ENCODE assay signal across 18 cellular contexts in the genomic region with DNA sequence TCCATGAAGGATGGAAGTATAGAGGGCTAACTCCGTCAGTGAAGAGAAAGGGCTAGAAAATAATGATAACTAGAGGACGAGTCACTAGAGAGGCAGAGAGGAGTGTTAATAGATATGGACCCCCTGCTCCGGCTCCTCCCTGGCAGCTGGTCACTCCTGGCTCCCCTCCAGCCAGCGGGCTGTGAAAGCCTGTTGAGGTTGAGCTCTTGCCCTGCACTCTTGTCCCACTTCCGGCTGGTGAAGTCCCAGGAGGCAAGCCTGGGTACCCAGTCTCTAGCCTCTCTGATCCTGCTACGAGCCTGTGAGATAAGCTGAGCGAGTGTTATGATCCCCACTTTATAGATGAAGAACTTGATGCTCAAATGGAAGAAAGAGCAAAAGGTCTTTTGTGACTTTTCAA.
DNase-seq lines count a peak whose midpoint lies in the region; ATAC-seq, FAIRE-seq and TF ChIP-seq lines count a peak whose summit lies in the region.
"Had no signal": no experiment of that assay in that cellular context is flagged by ENCODE, and none has a peak within 500 bp of the region (broad histone marks: within the 10 kb centered on the region; RNA-seq: fewer than 3 reads in every experiment).

No MANE protein-coding gene starts in this region.

- TF ChIP-seq CTCF in esophagus muscularis mucosa (IDR thresholded peaks at IDR 0.05): no peak
- no peak for TF ChIP-seq CTCF in HepG2 (CRISPR knock-in tag; IDR thresholded peaks at IDR 0.05)

- no peak overlapping the region for H3K4me3 Mint-ChIP-seq in naive thymus-derived CD8-positive, alpha-beta T cell

- H2AFZ ChIP-seq in HepG2 (ENCODE audit: low read length): no peak overlapping the region

- H3K36me3 ChIP-seq in esophagus muscularis mucosa (no peaks in the 10 kb centered on the region), HepG2 (replicated peaks in 1 of 2; ENCODE audit: control insufficient read depth in 1 of 2, insufficient read depth in 2 of 2, low read length in 2 of 2) (no peaks in the 10 kb centered on the region)
- H3K36me3 ChIP-seq: right lobe of liver had no signal

- intact Hi-C loops in esophagus muscularis mucosa (cut with DNase I): no loop called here
- intact Hi-C loops in HepG2 (cut with micrococcal nuclease; ENCODE audit: unreplicated experiment): no loop called here

- no peak for TF ChIP-seq EP300 in esophagus muscularis mucosa (IDR thresholded peaks at IDR 0.05)
- TF ChIP-seq EP300 in HepG2 (IDR thresholded peaks at IDR 0.05; ENCODE audit: low read depth in 2 of 2, low read length in 2 of 2): no peak
- TF ChIP-seq EP300 in HepG2 (CRISPR knock-in tag; IDR thresholded peaks at IDR 0.05; ENCODE audit: borderline replicate concordance): no peak

- 42% methylated on average over 7 of the region's 7 CpGs for WGBS in esophagus muscularis mucosa
- 29% methylated on average over 7 of the region's 7 CpGs for WGBS in HepG2 (ENCODE audit: low lambda C conversion rate)

- TF ChIP-seq POLR2A in esophagus muscularis mucosa (IDR thresholded peaks at IDR 0.05; ENCODE audit: low read depth) (no peak), HepG2 (IDR thresholded peaks at IDR 0.05; ENCODE audit: insufficient read depth in 1 of 2, low read depth in 2 of 2, low read length in 2 of 2) (no peak)

- no peaks in the 10 kb centered on the region for H3K36me3 Mint-ChIP-seq in naive thymus-derived CD8-positive, alpha-beta T cell

- peaks cover 0 to 7% (median 0%) of the 10 kb centered on the region in 4 donors for H3K4me1 Mint-ChIP-seq in naive thymus-derived CD8-positive, alpha-beta T cell

- H3K4me1 ChIP-seq in esophagus muscularis mucosa (no peaks in the 10 kb centered on the region), HepG2 (ENCODE audit: insufficient read depth, low read length) (no peaks in the 10 kb centered on the region)
- H3K4me1 ChIP-seq: right lobe of liver had no signal

- no peak overlapping the region for H3K27ac Mint-ChIP-seq in naive thymus-derived CD8-positive, alpha-beta T cell

- no peak for TF ChIP-seq RAD21 in HepG2 (CRISPR knock-in tag; IDR thresholded peaks at IDR 0.05)

- no peak for FAIRE-seq in HepG2 (lab: Jason Lieb, UNC)
- FAIRE-seq: D721Med, kidney had no signal

- no peaks in the 10 kb centered on the region for H3K9me3 ChIP-seq in esophagus muscularis mucosa
- H3K9me3 ChIP-seq in HepG2 (ENCODE audit: low read length): no peaks in the 10 kb centered on the region
- H3K9me3 ChIP-seq: right lobe of liver had no signal

- H3K4me3 ChIP-seq in esophagus muscularis mucosa: no peak overlapping the region
- H3K4me3 ChIP-seq in HepG2 (replicated peaks in 1 of 3; ENCODE audit: insufficient read depth in 1 of 3, low read depth in 2 of 3, low read length in 3 of 3): no peak overlapping the region
- H3K4me3 ChIP-seq: right lobe of liver had no signal

- CTCF ChIA-PET in HepG2 (lab: Yijun Ruan, JAX; ENCODE audit: low intra/inter-chr PET ratio, low total read pairs): no interaction called here

- peaks cover 0 to 42% (median 0%) of the 10 kb centered on the region in 4 donors for H3K27me3 ChIP-seq in esophagus muscularis mucosa
- peaks cover 5 to 24% of the 10 kb centered on the region in 2 experiments; a peak in 3 of 5 replicates for H3K27me3 ChIP-seq in HepG2 (ENCODE audit: control insufficient read depth in 1 of 2, insufficient read depth in 2 of 2, low read length in 2 of 2)
- H3K27me3 ChIP-seq: right lobe of liver had no signal

- H3K27me3 Mint-ChIP-seq in naive thymus-derived CD8-positive, alpha-beta T cell: peaks cover 9 to 37% (median 24%) of the 10 kb centered on the region in 5 donors

- in situ Hi-C loops in HepG2 (cut with HindIII; ENCODE audit: extremely low pct_ligation_motif_present, low pct_unique_long_range_greater_than_20kb): no loop called here

- ATAC-seq in GM21381 (IDR thresholded peaks at IDR 0.05; ENCODE audit: unreplicated experiment) (no peak), HepG2 (no peak)
- no peak for ATAC-seq in naive thymus-derived CD8-positive, alpha-beta T cell
- ATAC-seq: right lobe of liver; stimulated activated naive CD8-positive, alpha-beta T cell treated with anti-CD3 and anti-CD28 coated beads, Interleukin-15, Interleukin-2, amounts not matched to agents 100 U/mL and 50 U/mL, for 24 hours had no signal

- H3K4me2 ChIP-seq in HepG2 (ENCODE audit: low read depth, low read length): no peak overlapping the region

- H3K9ac ChIP-seq in HepG2 (ENCODE audit: insufficient read depth, low read depth, low read length): no peak overlapping the region

- no peaks in the 10 kb centered on the region for H3K79me2 ChIP-seq in HepG2 (ENCODE audit: insufficient read depth, low read length)

- no peaks in the 10 kb centered on the region for H3K9me3 Mint-ChIP-seq in naive thymus-derived CD8-positive, alpha-beta T cell

- H3K27ac ChIP-seq in esophagus muscularis mucosa (replicated peaks in 1 of 4) (no peak overlapping the region), HepG2 (ENCODE audit: extremely low read length, insufficient read depth, low read length) (no peak overlapping the region)
- H3K27ac ChIP-seq: right lobe of liver had no signal

- H4K20me1 ChIP-seq in HepG2 (ENCODE audit: insufficient read depth, low read length): no peaks in the 10 kb centered on the region

- BruUV-seq in HepG2 (replicated peaks; lab: Mats Ljungman, UMichigan): no TSS peak

- DNase-seq in NCI-H2227 (lab: John Stamatoyannopoulos, UW; ENCODE audit: unreplicated experiment) (peak; percentile 6), NCI-H2227 treated with DMSO at 0.1 percent for 48 hours (lab: John Stamatoyannopoulos, UW) (no peak), NCI-H524 treated with DMSO at 0.1 percent for 48 hours (lab: John Stamatoyannopoulos, UW) (peak; percentile 48), esophagus muscularis mucosa (ENCODE audit: extremely low spot score) (peak; percentile 64), retina (peak; percentile 19), HepG2 (ENCODE audit: low spot score) (no peak)
- DNase-seq in naive thymus-derived CD8-positive, alpha-beta T cell: no peak
- DNase-seq: activated CD4-positive, alpha-beta T cell treated with anti-CD3 and anti-CD28 coated beads for 48 hours; activated CD8-positive, alpha-beta memory T cell treated with anti-CD3 and anti-CD28 coated beads, Interleukin-2, amount 50 U/mL, for 4 hours; activated effector memory CD4-positive, alpha-beta T cell treated with anti-CD3 and anti-CD28 coated beads, Interleukin-2, amount 50 U/mL, for 16 hours; kidney; NCI-H187 treated with DMSO at 0.1 percent for 48 hours; NCI-H510A; right lobe of liver; stimulated activated naive CD8-positive, alpha-beta T cell treated with anti-CD3 and anti-CD28 coated beads, Interleukin-15, Interleukin-2, amounts not matched to agents 100 U/mL and 50 U/mL, for 24 hours; trophoblast cell had no signal

- POLR2A ChIA-PET in HepG2 (lab: Yijun Ruan, JAX): no interaction called here
- POLR2A ChIA-PET in naive thymus-derived CD8-positive, alpha-beta T cell (lab: Charles Lee): no interaction called here

TF ChIP-seq in HepG2, 621 proteins besides CTCF, POLR2A, EP300 and RAD21 (continues in another document):
- TF ChIP-seq ZNF160 (CRISPR knock-in tag; IDR thresholded peaks at IDR 0.05) (no peak), KLF6 (CRISPR knock-in tag; IDR thresholded peaks at IDR 0.05) (no peak), MTA3 (CRISPR knock-in tag; IDR thresholded peaks at IDR 0.05) (no peak), MAFG (CRISPR knock-in tag; IDR thresholded peaks at IDR 0.05) (no peak), ZNF724P (CRISPR knock-in tag; IDR thresholded peaks at IDR 0.05; ENCODE audit: borderline replicate concordance) (no peak), HOXA5 (CRISPR knock-in tag; IDR thresholded peaks at IDR 0.05) (no peak), ZNF704 (CRISPR knock-in tag; IDR thresholded peaks at IDR 0.05; ENCODE audit: borderline replicate concordance) (no peak), SUZ12 (IDR thresholded peaks at IDR 0.05; ENCODE audit: low read depth, low read length) (no peak), POLR2AphosphoS2 (IDR thresholded peaks at IDR 0.05; ENCODE audit: low read depth, low read length) (no peak), ZNF556 (CRISPR knock-in tag; IDR thresholded peaks at IDR 0.05; ENCODE audit: borderline replicate concordance) (no peak), ZNF782 (CRISPR knock-in tag; IDR thresholded peaks at IDR 0.05; ENCODE audit: borderline replicate concordance) (no peak)

Comparison
In these comparisons a context has a peak if more than half of its experiments do, and no peak if none do; other contexts are left out.
1. DNase-seq: peak in NCI-H2227 (single experiment), NCI-H524 treated with DMSO at 0.1 percent for 48 hours (single experiment), esophagus muscularis mucosa (single experiment) and retina (single experiment); none in NCI-H2227 treated with DMSO at 0.1 percent for 48 hours (single experiment), HepG2 (single experiment) and naive thymus-derived CD8-positive, alpha-beta T cell (0 of 10).